22 cellular contexts compared by ENCODE assay signal in the genomic region with DNA sequence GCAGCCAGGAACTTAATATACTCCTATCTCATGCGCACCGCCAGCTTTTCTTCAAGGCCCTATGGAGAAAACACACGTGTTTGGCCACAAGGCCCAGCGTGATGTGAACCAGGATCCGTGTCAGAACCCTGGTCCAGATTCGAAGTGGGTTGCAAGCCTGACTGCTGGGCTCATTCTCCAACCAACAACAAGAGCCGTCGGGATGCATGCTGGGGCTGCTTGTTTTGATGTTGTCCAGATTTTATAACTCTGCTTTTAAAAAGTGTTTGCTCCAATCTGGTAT. TPM values are rescaled to one million over a fixed set of nuclear protein-coding genes. Genes with fewer than 3 reads are reported as not detected.
DNase-seq lines count a peak whose midpoint lies in the region; ATAC-seq, FAIRE-seq and TF ChIP-seq lines count a peak whose summit lies in the region.
"Had no signal": no experiment of that assay in that cellular context is flagged by ENCODE, and none has a peak within 500 bp of the region (broad histone marks: within the 10 kb centered on the region; RNA-seq: fewer than 3 reads in every experiment).

No MANE protein-coding gene starts in this region.

- intact Hi-C loops in Caco-2 (cut with micrococcal nuclease; ENCODE audit: unreplicated experiment), result no loop called here
- intact Hi-C loops in sigmoid colon (cut with DNase I), result loop anchor here (10.0 kb wide), 1 partner anchor 114 kb away; no protein-coding TSS in a partner anchor

- no peaks in the 10 kb centered on the region for H3K27me3 Mint-ChIP-seq in Caco-2 (ENCODE audit: insufficient read depth, unreplicated experiment)

- no TSS peak for BruUV-seq in Caco-2 (replicated peaks; lab: Mats Ljungman, UMichigan)

- H3K4me1 Mint-ChIP-seq in Caco-2 (ENCODE audit: low read depth, unreplicated experiment), result peaks cover 59% of the 10 kb centered on the region
- H3K4me1 Mint-ChIP-seq: CD4-positive, CD25-positive, alpha-beta regulatory T cell had no signal

- H3K9me3 Mint-ChIP-seq in Caco-2 (ENCODE audit: unreplicated experiment), result no peaks in the 10 kb centered on the region

- CTCF ChIA-PET in Caco-2 (lab: Charles Lee), result no interaction called here

- no peaks in the 10 kb centered on the region; the same call in 1 of the 2 replicates for H3K36me3 ChIP-seq in Caco-2 (ENCODE audit: control insufficient read depth, insufficient read depth, low read length)
- no peaks in the 10 kb centered on the region for H3K36me3 ChIP-seq in sigmoid colon
- H3K36me3 ChIP-seq: BE2C, MG63 had no signal

- DNase-seq in Caco-2 (no peak), epithelial cell of proximal tubule (ENCODE audit: low read depth) (no peak), mucosa of gallbladder (ENCODE audit: low spot score) (peak; percentile 54), sigmoid colon (no peak), dedifferentiated amniotic fluid mesenchymal stem cell (ENCODE audit: extremely low spot score) (no peak), urothelium cell line (ENCODE audit: low spot score) (no peak)
- DNase-seq: BE2C; CD4-positive, CD25-positive, alpha-beta regulatory T cell; DMS153; GDM1; GM23248; Kasumi-1; MG63; NCI-H1092 treated with DMSO at 0.1 percent for 48 hours; NCI-H146; NCI-H2029 treated with DMSO at 0.1 percent for 48 hours; NCI-H2171; NCI-H526; PC-3; RPMI8226 had no signal

- WGBS in sigmoid colon, 2 donors, result 85 to 91% methylated on average over 8 of the region's 8 CpGs

- H3K27ac Mint-ChIP-seq in Caco-2 (ENCODE audit: unreplicated experiment), result peak overlapping the region; percentile 62
- H3K27ac Mint-ChIP-seq: CD4-positive, CD25-positive, alpha-beta regulatory T cell had no signal

- no peaks in the 10 kb centered on the region for H3K36me3 Mint-ChIP-seq in Caco-2 (ENCODE audit: insufficient read depth, unreplicated experiment)
- H3K36me3 Mint-ChIP-seq: CD4-positive, CD25-positive, alpha-beta regulatory T cell had no signal

- FAIRE-seq in urothelium cell line (lab: Jason Lieb, UNC), result no peak
- FAIRE-seq: A204.1 had no signal

- no peak overlapping the region for H3K4me3 Mint-ChIP-seq in Caco-2 (ENCODE audit: unreplicated experiment)
- H3K4me3 Mint-ChIP-seq: CD4-positive, CD25-positive, alpha-beta regulatory T cell had no signal

- H3K27me3 ChIP-seq in Caco-2 (replicated peaks; ENCODE audit: control insufficient read depth, insufficient read depth, low read length) (no peaks in the 10 kb centered on the region), sigmoid colon (no peaks in the 10 kb centered on the region)
- H3K27me3 ChIP-seq: MG63 had no signal

- H3K4me1 ChIP-seq in Caco-2 (peaks cover 61% of the 10 kb centered on the region), sigmoid colon (peaks cover 0 to 38% (median 32%) of the 10 kb centered on the region in 4 donors)
- H3K4me1 ChIP-seq: BE2C had no signal

- H3K9me3 ChIP-seq in Caco-2 (no peaks in the 10 kb centered on the region), sigmoid colon (no peaks in the 10 kb centered on the region)
- H3K9me3 ChIP-seq: BE2C, MG63 had no signal

- ATAC-seq in HG03460 (IDR thresholded peaks at IDR 0.05; ENCODE audit: unreplicated experiment), result no peak
- ATAC-seq: PC-3 had no signal

- H3K4me3 ChIP-seq in Caco-2 (ENCODE audit: low read depth, low read length) (no peak overlapping the region), epithelial cell of proximal tubule (ENCODE audit: low read depth, low read length) (peak overlapping the region; percentile 58), sigmoid colon (no peak overlapping the region)
- H3K4me3 ChIP-seq: GM23248, MG63 had no signal

- TF ChIP-seq EP300 in sigmoid colon (IDR thresholded peaks at IDR 0.05), result no peak

- POLR2A ChIA-PET in Caco-2 (lab: Charles Lee), result no interaction called here

- peak overlapping the region in 3 of 4 donors; percentile 61 to 84 (median 84) for H3K27ac ChIP-seq in sigmoid colon
- H3K27ac ChIP-seq: GM23248 had no signal

- no peak for TF ChIP-seq POLR2A in sigmoid colon (IDR thresholded peaks at IDR 0.05)

- TF ChIP-seq CTCF in Caco-2 (IDR thresholded peaks at IDR 0.05; ENCODE audit: insufficient read depth in 1 of 2, low read depth in 1 of 2, low read length in 1 of 2, severe bottlenecking in 1 of 2, unreplicated experiment in 1 of 2), result no peak
- TF ChIP-seq CTCF in epithelial cell of proximal tubule (conservative IDR thresholded peaks at IDR 0.05; ENCODE audit: low read depth, low read length), result no peak
- TF ChIP-seq CTCF in sigmoid colon (IDR thresholded peaks at IDR 0.05), result no peak

RNA-seq across cellular contexts. Expression of a gene that starts 0.5 kb away (rescaled TPM):
- total RNA-seq in Caco-2 (2022) (0.19 TPM in 1 of 2 replicates, not detected in the other), epithelial cell of proximal tubule (not detected in 2 replicates), mucosa of gallbladder (1.4 TPM), sigmoid colon (under 1 TPM; 0.27 to 0.99 (median 0.32) TPM)
- polyA plus RNA-seq in sigmoid colon, result not detected
- total RNA-seq: CD4-positive, CD25-positive, alpha-beta regulatory T cell; GM23248; PC-3 had no signal
- polyA plus RNA-seq: CD4-positive, CD25-positive, alpha-beta regulatory T cell; GM23248 had no signal
